Comparison of ENCODE assay signal across 16 cellular contexts in genomic region chr5:154519375-154519774, GRCh38. TPM values are rescaled to one million over a fixed set of nuclear protein-coding genes. Genes with fewer than 3 reads are reported as not detected.
DNase-seq lines count a peak whose midpoint lies in the region; ATAC-seq and TF ChIP-seq lines count a peak whose summit lies in the region.
"Had no signal": no experiment of that assay in that cellular context is flagged by ENCODE, and none has a peak within 500 bp of the region (broad histone marks: within the 10 kb centered on the region; RNA-seq: fewer than 3 reads in every experiment).

No MANE protein-coding gene starts in this region.

- H3K27me3 ChIP-seq in PC-3 (ENCODE audit: low read length): no peaks in the 10 kb centered on the region

- no peaks in the 10 kb centered on the region for H3K36me3 ChIP-seq in PC-3 (ENCODE audit: low read depth, low read length)
- H3K36me3 ChIP-seq: esophagus muscularis mucosa, tibial artery had no signal

- peak; percentile 88 for ATAC-seq in PC-3
- ATAC-seq in activated T-cell treated with anti-CD3 and anti-CD28 coated beads, Interleukin-2, amount 50 U/mL, for 4 hours: no peak

- no peak for TF ChIP-seq CTCF in PC-3 (conservative IDR thresholded peaks at IDR 0.05; ENCODE audit: low read depth, low read length)

- H3F3A ChIP-seq in PC-3 (ENCODE audit: low read length, unreplicated experiment): no peaks in the 10 kb centered on the region

- intact Hi-C loops in PC-3 (cut with micrococcal nuclease): no loop called here

- H3K27ac ChIP-seq in PC-3 (ENCODE audit: low read length) (no peak overlapping the region), epithelial cell of prostate (no peak overlapping the region)
- H3K27ac ChIP-seq: esophagus muscularis mucosa, tibial artery had no signal

- H3K9me3 ChIP-seq in PC-3 (ENCODE audit: low read length): no peaks in the 10 kb centered on the region
- H3K9me3 ChIP-seq: esophagus muscularis mucosa, tibial artery had no signal

- H3K9ac ChIP-seq in PC-3 (ENCODE audit: low read length): no peak overlapping the region

- no peaks in the 10 kb centered on the region for H3K9me2 ChIP-seq in PC-3 (replicated peaks; ENCODE audit: low read length)

- no peaks in the 10 kb centered on the region for H3K9me3 Mint-ChIP-seq in activated T-cell treated with anti-CD3 and anti-CD28 coated beads, Interleukin-2, amount 50 U/mL, for 4 hours
- H3K9me3 Mint-ChIP-seq: memory B cell had no signal

- no peaks in the 10 kb centered on the region for H3K4me1 Mint-ChIP-seq in activated T-cell treated with anti-CD3 and anti-CD28 coated beads, Interleukin-2, amount 50 U/mL, for 4 hours (ENCODE audit: low read depth)
- H3K4me1 Mint-ChIP-seq: memory B cell had no signal

- POLR2A ChIA-PET in PC-3 (lab: Charles Lee; ENCODE audit: unreplicated experiment): no interaction called here

- peak overlapping the region; percentile 35; the same call in 1 of the 2 replicates for H3K4me2 ChIP-seq in PC-3 (ENCODE audit: low read length)

- CTCF ChIA-PET in PC-3 (lab: Charles Lee): no interaction called here

- DNase-seq in NCI-H748 (lab: John Stamatoyannopoulos, UW; ENCODE audit: unreplicated experiment) (peak; percentile 70), NCI-H748 treated with DMSO at 0.1 percent for 48 hours (lab: John Stamatoyannopoulos, UW) (no peak), PC-3 (peak; percentile 86), epithelial cell of prostate (ENCODE audit: low read depth, low spot score) (peak; percentile 22), renal cortical epithelial cell (ENCODE audit: low read depth) (peak; percentile 71), cerebellar nuclear complex (lab: John Stamatoyannopoulos, UW) (no peak), HuH-7.5 (ENCODE audit: low spot score) (no peak)
- no peak for DNase-seq in activated T-cell treated with anti-CD3 and anti-CD28 coated beads, Interleukin-2, amount 50 U/mL, for 4 hours
- DNase-seq: activated CD4-positive, alpha-beta T cell treated with anti-CD3 and anti-CD28 coated beads, Interleukin-2, amount 50 U/mL, for 4 hours; activated naive CD4-positive, alpha-beta T cell; MM.1S had no signal

- no peak overlapping the region for H2AFZ ChIP-seq in PC-3 (ENCODE audit: low read length)

- no TSS peak for BruUV-seq in PC-3 (replicated peaks; lab: Mats Ljungman, UMichigan)

- H3K4me3 ChIP-seq in PC-3 (ENCODE audit: low read length): no peak overlapping the region
- H3K4me3 ChIP-seq: esophagus muscularis mucosa, tibial artery had no signal

- H3K4me1 ChIP-seq in PC-3 (ENCODE audit: insufficient read depth, low read length): peaks cover 21% of the 10 kb centered on the region

- no peaks in the 10 kb centered on the region for H3K79me2 ChIP-seq in PC-3 (ENCODE audit: low read length)

- H4K20me1 ChIP-seq in PC-3 (ENCODE audit: low read length): no peaks in the 10 kb centered on the region

- H3K4me3 Mint-ChIP-seq in activated T-cell treated with anti-CD3 and anti-CD28 coated beads, Interleukin-2, amount 50 U/mL, for 4 hours: no peak overlapping the region
- H3K4me3 Mint-ChIP-seq: memory B cell had no signal

- peaks cover 39% of the 10 kb centered on the region for H3K27me3 Mint-ChIP-seq in activated T-cell treated with anti-CD3 and anti-CD28 coated beads, Interleukin-2, amount 50 U/mL, for 4 hours (ENCODE audit: low read depth)

- H3K36me3 Mint-ChIP-seq in activated T-cell treated with anti-CD3 and anti-CD28 coated beads, Interleukin-2, amount 50 U/mL, for 4 hours (ENCODE audit: insufficient read depth): no peaks in the 10 kb centered on the region
- H3K36me3 Mint-ChIP-seq: memory B cell had no signal

RNA-seq across cellular contexts. Expression of gene HAND1, which starts 41.3 kb away (rescaled TPM):
- not detected in 2 replicates for total RNA-seq in PC-3 (2014; rRNA removed)
- not detected in 2 replicates for total RNA-seq in renal cortical epithelial cell
- not detected for total RNA-seq in activated T-cell treated with anti-CD3 and anti-CD28 coated beads, Interleukin-2, amount 50 U/mL, for 4 hours
- total RNA-seq: esophagus muscularis mucosa; osteoblast; T-helper 1 cell treated with Interleukin-12 subunit alpha and Interleukin-12 subunit beta and Interleukin-4 antibody, amounts not matched to agents 30 ng/mL and 1 ng/mL, for 36 hours had no signal

Comparison
In these comparisons a context has a peak if more than half of its experiments do, and no peak if none do; other contexts are left out.
1. DNase-seq: peak in NCI-H748 (single experiment), PC-3 (single experiment), epithelial cell of prostate (single experiment) and renal cortical epithelial cell (single experiment); none in NCI-H748 treated with DMSO at 0.1 percent for 48 hours (single experiment), cerebellar nuclear complex (0 of 2), activated T-cell treated with anti-CD3 and anti-CD28 coated beads, Interleukin-2, amount 50 U/mL, for 4 hours (single experiment) and HuH-7.5 (single experiment).